In genomic region chr22:31350410-31350863, GRCh38 we compare ENCODE assay signal across 1 cellular context.
TF ChIP-seq lines count a peak whose summit lies in the region.

No MANE protein-coding gene starts in this region.

TF ChIP-seq in HepG2, 621 proteins besides CTCF, POLR2A, EP300 and RAD21 (continued from another document):
- TF ChIP-seq HMGXB4 (CRISPR knock-in tag; IDR thresholded peaks at IDR 0.05; ENCODE audit: borderline replicate concordance in 1 of 2, low read depth in 1 of 2) (no peak), KLF16 (CRISPR knock-in tag; IDR thresholded peaks at IDR 0.05) (no peak), ATF6 (CRISPR knock-in tag; conservative IDR thresholded peaks at IDR 0.05) (no peak), NFE2L1 (CRISPR knock-in tag; IDR thresholded peaks at IDR 0.05; ENCODE audit: borderline replicate concordance) (no peak), NONO (IDR thresholded peaks at IDR 0.05) (no peak), NONO (CRISPR knock-in tag; conservative IDR thresholded peaks at IDR 0.05) (no peak), EEA1 (CRISPR knock-in tag; IDR thresholded peaks at IDR 0.05; ENCODE audit: borderline replicate concordance) (no peak), PRDM15 (CRISPR knock-in tag; IDR thresholded peaks at IDR 0.05) (no peak), TSC22D2 (CRISPR knock-in tag; IDR thresholded peaks at IDR 0.05; ENCODE audit: borderline replicate concordance) (no peak), THAP11 (CRISPR knock-in tag; IDR thresholded peaks at IDR 0.05) (no peak), ZNF660 (CRISPR knock-in tag; IDR thresholded peaks at IDR 0.05; ENCODE audit: borderline replicate concordance, low read depth) (no peak)
